26 cellular contexts compared by ENCODE assay signal in the genomic region with DNA sequence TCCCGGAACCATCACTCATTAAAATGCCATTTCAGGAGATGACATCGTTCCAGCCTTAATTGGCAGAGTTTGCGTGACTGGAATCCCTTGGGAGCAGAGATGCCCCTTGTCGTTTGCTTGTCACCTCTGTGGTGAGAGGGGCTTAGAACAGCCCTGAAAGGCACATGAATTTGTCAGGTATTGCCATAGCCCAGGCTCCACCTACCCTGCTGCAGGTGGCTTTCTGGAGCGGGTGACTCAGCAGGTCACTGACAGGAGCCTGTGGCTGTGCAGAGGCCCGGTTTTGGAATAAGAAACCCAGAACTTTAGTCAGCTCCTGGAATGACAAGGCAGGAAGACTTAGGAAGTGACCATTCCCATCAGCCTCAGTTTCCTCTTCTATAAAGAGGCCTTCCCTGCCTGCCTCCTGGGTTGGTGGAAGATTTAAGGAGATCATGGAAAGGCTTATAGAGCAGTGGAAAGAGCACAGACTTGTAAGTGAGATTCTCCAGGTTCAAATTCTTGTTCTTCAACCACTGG.
"Had no signal": no experiment of that assay in that cellular context is flagged by ENCODE, and none has a peak within 500 bp of the region (broad histone marks: within the 10 kb centered on the region; RNA-seq: fewer than 3 reads in every experiment).

No MANE protein-coding gene starts in this region.

- H3K4me3 Mint-ChIP-seq: activated B cell treated with CpG ODN at 0.5 μM for 24 hours; activated CD4-positive, alpha-beta T cell treated with anti-CD3 and anti-CD28 coated beads for 36 hours; activated naive CD8-positive, alpha-beta T cell treated with anti-CD3 and anti-CD28 coated beads for 36 hours; naive thymus-derived CD4-positive, alpha-beta T cell; neural crest cell; stimulated activated naive B cell treated with anti-CD40 and anti-IgM and Interleukin-4, amounts not matched to agents 10 μg/mL and 1 μg/mL and 100 μg/mL, for 72 hours; type B pancreatic cell had no signal

- H3K9me3 ChIP-seq: gastroesophageal sphincter, lower lobe of right lung, sigmoid colon, thoracic aorta, vagina had no signal

- H3K27me3 ChIP-seq: gastroesophageal sphincter, vagina had no signal

- FAIRE-seq: astrocyte, keratinocyte had no signal

- H3K27ac Mint-ChIP-seq: activated B cell treated with CpG ODN at 0.5 μM for 24 hours; activated CD4-positive, alpha-beta T cell treated with anti-CD3 and anti-CD28 coated beads for 36 hours; activated naive CD8-positive, alpha-beta T cell treated with anti-CD3 and anti-CD28 coated beads for 36 hours; naive thymus-derived CD4-positive, alpha-beta T cell; progenitor cell of endocrine pancreas; stimulated activated naive B cell treated with anti-CD40 and anti-IgM and Interleukin-4, amounts not matched to agents 10 μg/mL and 1 μg/mL and 100 μg/mL, for 72 hours; type B pancreatic cell had no signal

- H3K4me3 ChIP-seq: gastroesophageal sphincter, lower lobe of right lung, sigmoid colon, thoracic aorta, vagina had no signal

- DNase-seq: activated B cell treated with CpG ODN at 0.5 μM for 24 hours; activated CD4-positive, alpha-beta T cell treated with anti-CD3 and anti-CD28 coated beads for 36 hours; activated CD4-positive, alpha-beta T cell treated with anti-CD3 and anti-CD28 coated beads, Interleukin-2, amount 50 U/mL, for 4 hours; activated naive CD4-positive, alpha-beta T cell treated with Interleukin-2 at 50 U/mL for 16 hours; activated naive CD8-positive, alpha-beta T cell treated with anti-CD3 and anti-CD28 coated beads for 36 hours; activated T-cell treated with anti-CD3 and anti-CD28 coated beads, Interleukin-2, amount 50 U/mL, for 48 hours; central memory CD4-positive, alpha-beta T cell; head of caudate nucleus; lower lobe of right lung; naive thymus-derived CD4-positive, alpha-beta T cell; retina; sigmoid colon; stimulated activated CD4-positive, alpha-beta T cell treated with anti-CD3 and anti-CD28 coated beads, Interleukin-2, amount 100 ng/mL, for 48 hours; stimulated activated CD8-positive, alpha-beta memory T cell treated with anti-CD3 and anti-CD28 coated beads, Interleukin-4, amount 100 ng/mL, for 48 hours; stimulated activated naive B cell treated with anti-CD40 and anti-IgM and Interleukin-4, amounts not matched to agents 10 μg/mL and 1 μg/mL and 100 μg/mL, for 72 hours; T1000 had no signal

- H3K36me3 Mint-ChIP-seq: activated naive CD8-positive, alpha-beta T cell treated with anti-CD3 and anti-CD28 coated beads for 36 hours; stimulated activated naive B cell treated with anti-CD40 and anti-IgM and Interleukin-4, amounts not matched to agents 10 μg/mL and 1 μg/mL and 100 μg/mL, for 72 hours; type B pancreatic cell had no signal

- H3K27ac ChIP-seq: epithelial cell of prostate, gastroesophageal sphincter, lower lobe of right lung, sigmoid colon, thoracic aorta, vagina had no signal

- H3K36me3 ChIP-seq: gastroesophageal sphincter, lower lobe of right lung, sigmoid colon, thoracic aorta, vagina had no signal

- H3K4me1 Mint-ChIP-seq: activated B cell treated with CpG ODN at 0.5 μM for 24 hours; stimulated activated naive B cell treated with anti-CD40 and anti-IgM and Interleukin-4, amounts not matched to agents 10 μg/mL and 1 μg/mL and 100 μg/mL, for 72 hours had no signal

- H3K9me3 Mint-ChIP-seq: activated B cell treated with CpG ODN at 0.5 μM for 24 hours; activated naive CD8-positive, alpha-beta T cell treated with anti-CD3 and anti-CD28 coated beads for 36 hours; naive thymus-derived CD4-positive, alpha-beta T cell; neural crest cell; stimulated activated naive B cell treated with anti-CD40 and anti-IgM and Interleukin-4, amounts not matched to agents 10 μg/mL and 1 μg/mL and 100 μg/mL, for 72 hours; type B pancreatic cell had no signal

- ATAC-seq: activated CD4-positive, alpha-beta T cell treated with anti-CD3 and anti-CD28 coated beads for 36 hours; gastroesophageal sphincter; left lobe of liver; lower lobe of right lung; naive thymus-derived CD4-positive, alpha-beta T cell; stimulated activated naive B cell treated with anti-CD40 and anti-IgM and Interleukin-4, amounts not matched to agents 10 μg/mL and 1 μg/mL and 100 μg/mL, for 72 hours had no signal
